9 cellular contexts compared by ENCODE assay signal in the genomic region with DNA sequence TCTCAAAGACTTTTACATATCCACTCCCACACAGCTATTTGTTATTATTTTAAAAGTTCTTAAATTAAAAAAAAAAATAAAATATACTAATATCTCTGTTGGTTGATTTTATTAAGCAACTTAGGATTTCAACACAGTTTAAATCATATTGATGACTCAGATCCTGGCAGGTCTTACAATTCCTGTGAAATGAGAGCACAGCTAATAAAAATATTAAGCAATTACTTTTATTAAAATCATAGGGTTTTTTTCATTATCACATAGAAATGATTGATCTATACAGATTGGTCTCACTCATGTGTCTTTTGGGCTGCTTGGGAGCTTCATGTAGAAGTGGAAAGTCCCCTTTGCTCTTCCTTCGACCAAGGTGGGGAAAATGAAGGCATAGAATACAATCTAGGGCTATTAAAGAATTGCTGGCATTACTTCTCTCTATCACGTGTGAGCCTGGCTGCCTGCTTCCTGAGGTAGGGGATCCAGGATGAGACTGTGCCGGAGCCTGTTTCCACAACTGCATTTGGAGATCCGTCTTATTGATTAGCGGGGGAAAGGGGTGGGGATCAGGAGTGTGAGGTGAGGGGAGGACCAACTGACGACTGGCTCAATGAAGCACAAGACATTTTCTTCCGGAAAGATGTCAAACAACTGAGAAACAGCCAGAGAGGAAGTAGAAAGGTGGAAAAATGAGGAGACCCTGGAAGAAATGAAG.
DNase-seq lines count a peak whose midpoint lies in the region; ATAC-seq, FAIRE-seq and TF ChIP-seq lines count a peak whose summit lies in the region.
"Had no signal": no experiment of that assay in that cellular context is flagged by ENCODE, and none has a peak within 500 bp of the region (broad histone marks: within the 10 kb centered on the region; RNA-seq: fewer than 3 reads in every experiment).

No MANE protein-coding gene starts in this region.

- H3K4me3 ChIP-seq in A549 (peak overlapping the region; percentile 52), esophagus (ENCODE audit: low read depth in 1 of 2, low read length in 2 of 2) (peak overlapping the region; percentile 30 to 55), mucosa of stomach (ENCODE audit: low read length) (peak overlapping the region; percentile 45)

- peaks cover 33% of the 10 kb centered on the region for H3K4me1 ChIP-seq in A549
- H3K4me1 ChIP-seq in esophagus (ENCODE audit: control insufficient read depth in 2 of 2, insufficient read depth in 2 of 2, low read length in 1 of 2), result peaks cover 2 to 3% of the 10 kb centered on the region in 2 donors
- no peaks in the 10 kb centered on the region for H3K4me1 ChIP-seq in mucosa of stomach (ENCODE audit: control insufficient read depth, insufficient read depth, low read length)

- no peaks in the 10 kb centered on the region for H3K9me3 ChIP-seq in A549
- no peaks in the 10 kb centered on the region for H3K9me3 ChIP-seq in esophagus (ENCODE audit: control insufficient read depth in 2 of 2, insufficient read depth in 1 of 2, low read depth in 1 of 2, low read length in 1 of 2)
- no peaks in the 10 kb centered on the region for H3K9me3 ChIP-seq in mucosa of stomach (ENCODE audit: control insufficient read depth, low read length)

- H3K36me3 Mint-ChIP-seq in type B pancreatic cell, result peaks cover 3% of the 10 kb centered on the region

- 6% methylated on average over 6 of the region's 7 CpGs for WGBS in A549 (ENCODE audit: missing lambda C conversion rate)
- WGBS in esophagus, 2 donors, result 19 to 21% methylated on average over 7 of the region's 7 CpGs

- H3K27ac ChIP-seq in A549 (peak overlapping the region; percentile 81 to 89), esophagus (ENCODE audit: low read depth in 2 of 2, low read length in 1 of 2) (peak overlapping the region; percentile 77 to 91)

- DNase-seq in A549 (ENCODE audit: low read depth in 1 of 2, low spot score in 1 of 2), result no peak
- DNase-seq in NCI-H226, result peak; percentile 57
- no peak for DNase-seq in activated CD4-positive, alpha-beta T cell treated with anti-CD3 and anti-CD28 coated beads for 1 hour
- DNase-seq in GM19240 (ENCODE audit: insufficient read length, low spot score), result no peak
- DNase-seq in NOMO-1 (lab: John Stamatoyannopoulos, UW; ENCODE audit: unreplicated experiment in 2 of 2), result no peak
- no peak for DNase-seq in type B pancreatic cell (ENCODE audit: extremely low spot score, unreplicated experiment)
- DNase-seq: stimulated activated CD4-positive, alpha-beta T cell treated with anti-CD3 and anti-CD28 coated beads, Interleukin-2, amount 100 ng/mL, for 48 hours had no signal

- peaks cover 16% of the 10 kb centered on the region for H3K4me1 Mint-ChIP-seq in type B pancreatic cell (ENCODE audit: unreplicated experiment)

- H3K4me3 Mint-ChIP-seq in type B pancreatic cell, result no peak overlapping the region

- no peak for TF ChIP-seq EP300 in A549 (IDR thresholded peaks at IDR 0.05)

- POLR2A ChIA-PET in A549 (lab: Yijun Ruan, JAX), result no interaction called here

- TF ChIP-seq POLR2A in A549 (IDR thresholded peaks at IDR 0.05; ENCODE audit: low read length), result no peak

- H3K9me3 Mint-ChIP-seq in type B pancreatic cell, result peaks cover 4% of the 10 kb centered on the region

- H3K4me2 ChIP-seq in A549, result peak overlapping the region; percentile 96

- H3K27ac Mint-ChIP-seq in type B pancreatic cell, result no peak overlapping the region

- FAIRE-seq in A549 (lab: Jason Lieb, UNC), result no peak

- H3K9ac ChIP-seq in mucosa of stomach (ENCODE audit: low read length), result peak overlapping the region; percentile 1

- H3K36me3 ChIP-seq in esophagus (ENCODE audit: control insufficient read depth in 2 of 2, insufficient read depth in 2 of 2, low read length in 1 of 2) (no peaks in the 10 kb centered on the region), mucosa of stomach (ENCODE audit: control insufficient read depth, insufficient read depth, low read length) (no peaks in the 10 kb centered on the region)

- H3K27me3 Mint-ChIP-seq in type B pancreatic cell, result no peaks in the 10 kb centered on the region

- TF ChIP-seq RAD21 in A549 (conservative IDR thresholded peaks at IDR 0.05 in 1 of 2, IDR thresholded peaks at IDR 0.05 in 1 of 2), result no peak

- H3K27me3 ChIP-seq in esophagus (ENCODE audit: control insufficient read depth in 1 of 2, insufficient read depth in 2 of 2, low read length in 2 of 2), result no peaks in the 10 kb centered on the region
- no peaks in the 10 kb centered on the region for H3K27me3 ChIP-seq in mucosa of stomach (ENCODE audit: control insufficient read depth, insufficient read depth, low read length)

- TF ChIP-seq CTCF in A549 (IDR thresholded peaks at IDR 0.05) (no peak), type B pancreatic cell (conservative IDR thresholded peaks at IDR 0.05) (no peak)

- peak; percentile 51 to 58; a peak in 5 of 6 replicates for ATAC-seq in A549

- CTCF ChIA-PET in A549 (lab: Yijun Ruan, JAX), result no interaction called here

TF ChIP-seq in A549, 52 proteins besides CTCF, POLR2A, EP300 and RAD21 (continues in another document):
- TF ChIP-seq NFE2L2 (conservative IDR thresholded peaks at IDR 0.05; ENCODE audit: low read length), result no peak
- TF ChIP-seq ZNF302 (CRISPR knock-in tag; IDR thresholded peaks at IDR 0.05), result no peak
- TF ChIP-seq SREBF2 (IDR thresholded peaks at IDR 0.05), result no peak
- TF ChIP-seq REST (IDR thresholded peaks at IDR 0.05), result no peak
- no peak for TF ChIP-seq KDM1A (IDR thresholded peaks at IDR 0.05; ENCODE audit: low read depth)
- no peak for TF ChIP-seq JUN (IDR thresholded peaks at IDR 0.05)
- no peak for TF ChIP-seq CHD4 (IDR thresholded peaks at IDR 0.05; ENCODE audit: borderline replicate concordance)
- no peak for TF ChIP-seq CBX2 (IDR thresholded peaks at IDR 0.05; ENCODE audit: borderline replicate concordance, low read depth)
- TF ChIP-seq, protein P1, sequence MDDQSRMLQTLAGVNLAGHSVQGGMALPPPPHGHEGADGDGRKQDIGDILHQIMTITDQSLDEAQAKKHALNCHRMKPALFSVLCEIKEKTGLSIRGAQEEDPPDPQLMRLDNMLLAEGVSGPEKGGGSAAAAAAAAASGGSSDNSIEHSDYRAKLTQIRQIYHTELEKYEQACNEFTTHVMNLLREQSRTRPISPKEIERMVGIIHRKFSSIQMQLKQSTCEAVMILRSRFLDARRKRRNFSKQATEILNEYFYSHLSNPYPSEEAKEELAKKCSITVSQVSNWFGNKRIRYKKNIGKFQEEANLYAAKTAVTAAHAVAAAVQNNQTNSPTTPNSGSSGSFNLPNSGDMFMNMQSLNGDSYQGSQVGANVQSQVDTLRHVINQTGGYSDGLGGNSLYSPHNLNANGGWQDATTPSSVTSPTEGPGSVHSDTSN (IDR thresholded peaks at IDR 0.05), result no peak
- TF ChIP-seq FOXS1 (CRISPR knock-in tag; IDR thresholded peaks at IDR 0.05), result no peak
- no peak for TF ChIP-seq HMGXB4 (CRISPR knock-in tag; IDR thresholded peaks at IDR 0.05; ENCODE audit: borderline replicate concordance)
- TF ChIP-seq EHMT2 (IDR thresholded peaks at IDR 0.05; ENCODE audit: low read depth), result no peak
- no peak for TF ChIP-seq TP53 (CRISPR knock-in tag; IDR thresholded peaks at IDR 0.05)
- peak; percentile 2 to 70; a peak in 2 of 4 replicates for TF ChIP-seq CEBPB (IDR thresholded peaks at IDR 0.05)
- TF ChIP-seq, protein P2, sequence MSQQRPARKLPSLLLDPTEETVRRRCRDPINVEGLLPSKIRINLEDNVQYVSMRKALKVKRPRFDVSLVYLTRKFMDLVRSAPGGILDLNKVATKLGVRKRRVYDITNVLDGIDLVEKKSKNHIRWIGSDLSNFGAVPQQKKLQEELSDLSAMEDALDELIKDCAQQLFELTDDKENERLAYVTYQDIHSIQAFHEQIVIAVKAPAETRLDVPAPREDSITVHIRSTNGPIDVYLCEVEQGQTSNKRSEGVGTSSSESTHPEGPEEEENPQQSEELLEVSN (IDR thresholded peaks at IDR 0.05; ENCODE audit: borderline replicate concordance, low read depth), result no peak
